Comparison of ENCODE assay signal across 20 cellular contexts in the genomic region with DNA sequence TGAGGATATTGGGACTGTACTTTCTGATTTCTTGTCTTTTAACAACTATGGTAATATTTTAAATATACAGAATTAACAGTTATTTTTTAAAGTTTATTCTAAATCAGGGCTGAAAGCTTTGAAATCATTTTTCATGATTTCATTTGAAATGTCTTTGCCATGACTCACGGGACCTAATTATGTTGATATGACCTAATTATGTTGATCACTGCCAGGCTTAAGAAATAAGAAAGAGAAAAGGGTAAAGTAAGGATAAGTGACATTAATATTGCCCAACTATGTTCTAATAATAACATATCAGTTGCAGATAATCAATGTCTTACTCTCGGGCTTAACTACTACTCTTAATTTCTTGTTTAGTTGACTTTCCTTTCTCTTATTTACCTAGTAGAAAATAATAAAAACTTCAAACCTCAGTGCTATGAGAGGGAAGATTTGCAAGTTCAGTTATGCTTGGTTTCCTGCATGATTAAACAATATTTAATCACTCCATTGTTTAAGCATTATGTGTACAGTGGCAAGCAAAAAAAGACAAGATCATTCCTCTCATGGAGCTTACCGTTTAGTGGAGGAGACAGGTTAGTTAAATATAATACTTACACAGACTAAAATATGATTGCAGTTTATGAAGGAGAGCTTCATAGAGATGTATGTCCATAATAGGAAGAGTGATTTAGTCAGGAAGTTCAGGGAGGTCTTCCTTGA.
DNase-seq lines count a peak whose midpoint lies in the region; ATAC-seq and TF ChIP-seq lines count a peak whose summit lies in the region.
"Had no signal": no experiment of that assay in that cellular context is flagged by ENCODE, and none has a peak within 500 bp of the region (broad histone marks: within the 10 kb centered on the region; RNA-seq: fewer than 3 reads in every experiment).

No MANE protein-coding gene starts in this region.

- H3K27ac Mint-ChIP-seq in CD4-positive, alpha-beta T cell = peak overlapping the region; percentile 11
- H3K27ac Mint-ChIP-seq: activated naive CD8-positive, alpha-beta T cell treated with anti-CD3 and anti-CD28 coated beads, Interleukin-2, amount 10 ng/mL, durations not matched to agents 7 days and 5 days; B cell had no signal

- CTCF ChIA-PET in CD4-positive, alpha-beta T cell (lab: Charles Lee) = no interaction called here

- H3K36me3 ChIP-seq in esophagus squamous epithelium = peaks cover 0 to 59% (median 0%) of the 10 kb centered on the region in 3 donors

- 31 to 42% methylated on average over 3 of the region's 3 CpGs for WGBS in esophagus squamous epithelium, 2 donors

- H3K4me3 ChIP-seq in LNCaP clone FGC (ENCODE audit: low read depth, low read length) (no peak overlapping the region), esophagus squamous epithelium (no peak overlapping the region)
- H3K4me3 ChIP-seq: left ventricle myocardium inferior had no signal

- no peaks in the 10 kb centered on the region for H3K9me3 Mint-ChIP-seq in CD4-positive, alpha-beta T cell
- H3K9me3 Mint-ChIP-seq: activated naive CD8-positive, alpha-beta T cell treated with anti-CD3 and anti-CD28 coated beads, Interleukin-2, amount 10 ng/mL, durations not matched to agents 7 days and 5 days; central memory CD8-positive, alpha-beta T cell had no signal

- peaks cover 68% of the 10 kb centered on the region for H3K36me3 Mint-ChIP-seq in CD4-positive, alpha-beta T cell (ENCODE audit: low read depth)

- no peaks in the 10 kb centered on the region for H3K9me3 ChIP-seq in CD4-positive, alpha-beta T cell (ENCODE audit: control insufficient read depth, low read length)
- no peaks in the 10 kb centered on the region for H3K9me3 ChIP-seq in esophagus squamous epithelium
- H3K9me3 ChIP-seq: left ventricle myocardium inferior had no signal

- DNase-seq in CD4-positive, alpha-beta T cell = no peak
- DNase-seq in LNCaP clone FGC (ENCODE audit: low read depth) = peak; percentile 10
- peak; percentile 61 for DNase-seq in dermis blood vessel endothelial cell
- DNase-seq in kidney tubule cell (ENCODE audit: low spot score) = peak; percentile 20
- no peak for DNase-seq in esophagus squamous epithelium (lab: John Stamatoyannopoulos, UW)
- no peak for DNase-seq in SKM-1 treated with dmso at 0.1 percent for 144 hours (lab: John Stamatoyannopoulos, UW; ENCODE audit: unreplicated experiment)
- no peak for DNase-seq in KBM-7
- DNase-seq: activated CD4-positive, alpha-beta T cell treated with anti-CD3 and anti-CD28 coated beads for 4 hours; activated naive CD8-positive, alpha-beta T cell treated with anti-CD3 and anti-CD28 coated beads, Interleukin-2, amount 10 ng/mL, durations not matched to agents 7 days and 5 days; activated T-cell treated with anti-CD3 and anti-CD28 coated beads for 4 hours; DMS153; hypothalamus; left ventricle myocardium inferior; NCI-H1436; Right ventricle myocardium superior; stimulated activated naive CD4-positive, alpha-beta T cell; T-helper 9 cell had no signal

- H3K4me1 ChIP-seq in esophagus squamous epithelium = peaks cover 0 to 27% (median 0%) of the 10 kb centered on the region in 3 donors

- H3K4me1 Mint-ChIP-seq in CD4-positive, alpha-beta T cell (ENCODE audit: low read depth) = peaks cover 5% of the 10 kb centered on the region
- H3K4me1 Mint-ChIP-seq: activated naive CD8-positive, alpha-beta T cell treated with anti-CD3 and anti-CD28 coated beads, Interleukin-2, amount 10 ng/mL, durations not matched to agents 7 days and 5 days; B cell had no signal

- H3K27me3 ChIP-seq in CD4-positive, alpha-beta T cell (ENCODE audit: control insufficient read depth, insufficient read depth, low read length) = no peaks in the 10 kb centered on the region
- no peaks in the 10 kb centered on the region for H3K27me3 ChIP-seq in esophagus squamous epithelium

- no peak for TF ChIP-seq CTCF in CD4-positive, alpha-beta T cell (IDR thresholded peaks at IDR 0.05)
- no peak for TF ChIP-seq CTCF in LNCaP clone FGC (IDR thresholded peaks at IDR 0.05; ENCODE audit: control insufficient read depth, extremely low read depth, insufficient read depth)
- no peak for TF ChIP-seq CTCF in esophagus squamous epithelium (IDR thresholded peaks at IDR 0.05)

- POLR2A ChIA-PET in CD4-positive, alpha-beta T cell (lab: Charles Lee) = no interaction called here

- H3K4me3 Mint-ChIP-seq in CD4-positive, alpha-beta T cell = no peak overlapping the region
- H3K4me3 Mint-ChIP-seq: activated naive CD8-positive, alpha-beta T cell treated with anti-CD3 and anti-CD28 coated beads, Interleukin-2, amount 10 ng/mL, durations not matched to agents 7 days and 5 days; B cell; central memory CD8-positive, alpha-beta T cell had no signal

- no peak for ATAC-seq in CD4-positive, alpha-beta T cell (ENCODE audit: poor library complexity)
- no peak for ATAC-seq in HG03457 (IDR thresholded peaks at IDR 0.05; ENCODE audit: unreplicated experiment)

- TF ChIP-seq POLR2A in esophagus squamous epithelium (IDR thresholded peaks at IDR 0.05) = no peak

- in situ Hi-C loops in KBM-7 (cut with MboI; ENCODE audit: low pct_unique_long_range_greater_than_20kb, low sequenced_read_pairs) = no loop called here

- no peak overlapping the region for H3K27ac ChIP-seq in CD4-positive, alpha-beta T cell (ENCODE audit: low read depth, low read length)
- peak overlapping the region in 1 of 4 donors; percentile 13 for H3K27ac ChIP-seq in esophagus squamous epithelium
- H3K27ac ChIP-seq: left ventricle myocardium inferior had no signal

- H3K27me3 Mint-ChIP-seq in CD4-positive, alpha-beta T cell = no peaks in the 10 kb centered on the region
- H3K27me3 Mint-ChIP-seq: activated naive CD8-positive, alpha-beta T cell treated with anti-CD3 and anti-CD28 coated beads, Interleukin-2, amount 10 ng/mL, durations not matched to agents 7 days and 5 days; B cell; central memory CD8-positive, alpha-beta T cell had no signal

- intact Hi-C loops in CD4-positive, alpha-beta T cell (cut with DNase I, micrococcal nuclease) = no loop called here
- intact Hi-C loops in esophagus squamous epithelium (cut with DNase I) = no loop called here

Comparison
In these comparisons a context has a peak if more than half of its experiments do, and no peak if none do; other contexts are left out.
1. DNase-seq: peak in LNCaP clone FGC (single experiment), dermis blood vessel endothelial cell (single experiment) and kidney tubule cell (single experiment); none in CD4-positive, alpha-beta T cell (0 of 10), esophagus squamous epithelium (single experiment), SKM-1 treated with dmso at 0.1 percent for 144 hours (single experiment) and KBM-7 (single experiment).